In the genomic region with DNA sequence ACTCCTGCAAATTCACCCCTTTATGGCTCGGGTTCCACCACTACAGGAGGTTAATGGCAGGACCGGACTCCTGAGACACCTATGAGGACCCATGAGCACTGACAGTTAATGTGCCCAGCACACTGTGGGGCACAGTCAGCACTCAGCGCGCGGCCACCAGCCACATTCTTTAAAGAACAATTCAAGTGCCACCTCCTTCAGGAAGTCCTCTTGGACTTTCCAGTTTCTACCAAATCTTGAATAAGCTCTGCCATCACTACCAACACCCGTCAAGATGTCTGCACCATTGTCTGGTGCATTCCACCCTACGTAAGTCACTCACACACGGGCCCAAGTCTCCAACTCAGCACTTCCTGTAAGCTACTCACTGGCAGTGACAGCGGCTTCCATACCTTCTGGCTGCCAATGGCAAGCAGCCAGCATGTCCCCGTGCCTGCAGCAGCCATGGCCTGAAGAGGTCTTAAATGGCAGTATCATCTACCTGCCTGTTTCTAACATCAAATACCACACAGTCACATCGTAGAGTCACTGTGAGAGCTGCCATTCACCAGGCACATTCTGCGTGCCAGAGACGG, we compare ENCODE assay signal across 12 cellular contexts. TPM values are rescaled to one million over a fixed set of nuclear protein-coding genes. Genes with fewer than 3 reads are reported as not detected.
A peak's percentile ranks its signal among the peaks of the same experiment; 100 is the strongest.
DNase-seq lines count a peak whose midpoint lies in the region; ATAC-seq and TF ChIP-seq lines count a peak whose summit lies in the region.
"Had no signal": no experiment of that assay in that cellular context is flagged by ENCODE, and none has a peak within 500 bp of the region (broad histone marks: within the 10 kb centered on the region; RNA-seq: fewer than 3 reads in every experiment).

No MANE protein-coding gene starts in this region.

- peaks cover 28% of the 10 kb centered on the region for H3K36me3 Mint-ChIP-seq in mesothelial cell of epicardium
- H3K36me3 Mint-ChIP-seq: natural killer cell treated with Interleukin-12 subunit alpha and Interleukin-12 subunit beta and Interleukin-15 and Interleukin-18, amount 100 ng/mL, for 72 hours had no signal

- no peak overlapping the region for H3K4me3 Mint-ChIP-seq in mesothelial cell of epicardium
- H3K4me3 Mint-ChIP-seq: natural killer cell treated with Interleukin-12 subunit alpha and Interleukin-12 subunit beta and Interleukin-15 and Interleukin-18, amount 100 ng/mL, for 72 hours had no signal

- ATAC-seq in GM19328 (IDR thresholded peaks at IDR 0.05; ENCODE audit: unreplicated experiment) = no peak

- peaks cover 5% of the 10 kb centered on the region for H3K4me1 Mint-ChIP-seq in mesothelial cell of epicardium

- H3K27me3 Mint-ChIP-seq in mesothelial cell of epicardium (ENCODE audit: low read depth) = no peaks in the 10 kb centered on the region
- H3K27me3 Mint-ChIP-seq: natural killer cell treated with Interleukin-12 subunit alpha and Interleukin-12 subunit beta and Interleukin-15 and Interleukin-18, amount 100 ng/mL, for 72 hours had no signal

- no peak for TF ChIP-seq CTCF in mesothelial cell of epicardium (IDR thresholded peaks at IDR 0.05; ENCODE audit: unreplicated experiment)

- peak; percentile 76 for DNase-seq in ELR (ENCODE audit: low read depth)
- peak; percentile 22 for DNase-seq in NCI-H2029 treated with DMSO at 0.1 percent for 48 hours (lab: John Stamatoyannopoulos, UW)
- DNase-seq in dermis blood vessel endothelial cell = peak; percentile 80
- no peak for DNase-seq in mesothelial cell of epicardium (ENCODE audit: low spot score in 2 of 2, unreplicated experiment in 2 of 2)
- DNase-seq in anterior cingulate cortex (lab: John Stamatoyannopoulos, UW) = no peak
- DNase-seq in kidney glomerular epithelial cell (lab: John Stamatoyannopoulos, UW) = no peak
- no peak for DNase-seq in stimulated activated CD4-positive, alpha-beta T cell treated with anti-CD3 and anti-CD28 coated beads, Interleukin-12 subunit alpha, Interleukin-12 subunit beta, amount 100 ng/mL, for 4 hours
- DNase-seq: amniotic stem cell, NCI-H226, RPMI8226 had no signal

- peak overlapping the region; percentile 43 for H3K27ac Mint-ChIP-seq in mesothelial cell of epicardium
- H3K27ac Mint-ChIP-seq: natural killer cell treated with Interleukin-12 subunit alpha and Interleukin-12 subunit beta and Interleukin-15 and Interleukin-18, amount 100 ng/mL, for 72 hours had no signal

- H3K9me3 Mint-ChIP-seq in mesothelial cell of epicardium = no peaks in the 10 kb centered on the region
- H3K9me3 Mint-ChIP-seq: natural killer cell treated with Interleukin-12 subunit alpha and Interleukin-12 subunit beta and Interleukin-15 and Interleukin-18, amount 100 ng/mL, for 72 hours had no signal

RNA-seq across cellular contexts. Expression of a gene that starts 48.5 kb away (rescaled TPM):
- total RNA-seq in dermis blood vessel endothelial cell (118 and 175 TPM in 2 replicates), mesothelial cell of epicardium (92.9 to 103 TPM (median 99.4 TPM) in 3 replicates)

Comparison
In these comparisons a context has a peak if more than half of its experiments do, and no peak if none do; other contexts are left out.
1. DNase-seq: peak in ELR (single experiment), NCI-H2029 treated with DMSO at 0.1 percent for 48 hours (single experiment) and dermis blood vessel endothelial cell (single experiment); none in mesothelial cell of epicardium (0 of 2), anterior cingulate cortex (0 of 58), kidney glomerular epithelial cell (single experiment) and stimulated activated CD4-positive, alpha-beta T cell treated with anti-CD3 and anti-CD28 coated beads, Interleukin-12 subunit alpha, Interleukin-12 subunit beta, amount 100 ng/mL, for 4 hours (single experiment).